ENCODE assay signal across 8 cellular contexts in genomic region chr12:6606331-6607131, GRCh38. TPM values are rescaled to one million over a fixed set of nuclear protein-coding genes. Genes with fewer than 3 reads are reported as not detected.
A peak's percentile ranks its signal among the peaks of the same experiment; 100 is the strongest.
DNase-seq lines count a peak whose midpoint lies in the region; ATAC-seq, FAIRE-seq and TF ChIP-seq lines count a peak whose summit lies in the region.

No MANE protein-coding gene starts in this region.

- ATAC-seq in GM21723 (IDR thresholded peaks at IDR 0.05; ENCODE audit: unreplicated experiment) (no peak), HG02981 (IDR thresholded peaks at IDR 0.05; ENCODE audit: unreplicated experiment) (no peak)

- H3K9me3 ChIP-seq in iPS-15b (ENCODE audit: control insufficient read depth, insufficient read depth, low read length) (no peaks in the 10 kb centered on the region), sigmoid colon (no peaks in the 10 kb centered on the region)

- CTCF ChIA-PET in AG04449 (lab: Yijun Ruan, JAX), result interaction anchor here (0.7 to 1.1 kb wide), 5 partner anchors 10 to 285 kb away, joined by 3 to 6 read pairs (median 3); partner anchors contain the start of gene MLF2

- intact Hi-C loops in sigmoid colon (cut with DNase I), result loop anchor here (2.0 to 5.0 kb wide), 2 partner anchors 39 to 56 kb away; partner anchors contain the start of genes ING4 and NOP2

- TF ChIP-seq CTCF in AG04449 (IDR thresholded peaks at IDR 0.05; ENCODE audit: insufficient read depth, low read length, missing control alignments), result no peak
- TF ChIP-seq CTCF in sigmoid colon (IDR thresholded peaks at IDR 0.05), result no peak

- POLR2A ChIA-PET in AG04449 (lab: Yijun Ruan, JAX), result interaction anchor here (1.1 to 2.2 kb wide), 3 partner anchors 54 to 93 kb away, joined by 3 to 6 read pairs (median 5); partner anchors contain the start of gene ZNF384

- H3K36me3 ChIP-seq in iPS-15b (ENCODE audit: control insufficient read depth, insufficient read depth, low read length) (peaks cover 13% of the 10 kb centered on the region), sigmoid colon (peaks cover 5 to 15% (median 9%) of the 10 kb centered on the region in 4 donors)

- TF ChIP-seq POLR2A in H54 (IDR thresholded peaks at IDR 0.05; ENCODE audit: low read depth, low read length) (no peak), sigmoid colon (IDR thresholded peaks at IDR 0.05) (no peak)

- H3K27me3 ChIP-seq in iPS-15b (ENCODE audit: control insufficient read depth, insufficient read depth, low read length) (no peaks in the 10 kb centered on the region), sigmoid colon (no peaks in the 10 kb centered on the region)

- H3K4me3 ChIP-seq in AG04449 (ENCODE audit: low read depth, low read length), result peak overlapping the region; percentile 74
- peak overlapping the region; percentile 74 for H3K4me3 ChIP-seq in iPS-15b (ENCODE audit: low read depth, low read length)
- H3K4me3 ChIP-seq in sigmoid colon, result peak overlapping the region; percentile 68 to 97 (median 86)

- no peak for DNase-seq in AG04449 (ENCODE audit: low read depth, low spot score)
- DNase-seq in H54 (ENCODE audit: insufficient read length, low spot score), result peak; percentile 40
- peak; percentile 29 to 69 (median 54) for DNase-seq in T-helper 2 cell
- peak; percentile 51 for DNase-seq in astrocyte of the hippocampus (ENCODE audit: low read depth, low spot score)
- peak; percentile 89 for DNase-seq in sigmoid colon

- peaks cover 19% of the 10 kb centered on the region for H3K4me1 ChIP-seq in iPS-15b (ENCODE audit: control insufficient read depth, insufficient read depth, low read length)
- peaks cover 0 to 64% (median 51%) of the 10 kb centered on the region in 4 donors for H3K4me1 ChIP-seq in sigmoid colon

- H3K27ac ChIP-seq in sigmoid colon, result peak overlapping the region; percentile 92 to 100 (median 98)

- no peak for FAIRE-seq in H54 (lab: Jason Lieb, UNC)

- 1 to 2% methylated on average over 70 of the region's 70 CpGs for WGBS in sigmoid colon, 2 donors

- no peak for TF ChIP-seq EP300 in sigmoid colon (IDR thresholded peaks at IDR 0.05)

- peak overlapping the region; percentile 41 for H3K9ac ChIP-seq in iPS-15b (ENCODE audit: low read depth, low read length)

RNA-seq across cellular contexts. Expression of gene CHD4, which starts 0.6 kb away (rescaled TPM):
- total RNA-seq in sigmoid colon, result 100 to 1,000 TPM; 204 to 254 (median 217) TPM
- 100 to 1,000 TPM in 1 of 3 donors, 10 to 100 TPM in 2; 49.2 to 113 (median 53.6) TPM for polyA plus RNA-seq in sigmoid colon

RNA-seq across cellular contexts. Expression of gene LPAR5, which starts 29.2 kb away (rescaled TPM):
- total RNA-seq in sigmoid colon, result 1 to 10 TPM in 2 of 4 donors, under 1 TPM in 2; 0.27 to 1.5 (median 0.67) TPM
- 10 to 100 TPM in 1 of 3 donors, 1 to 10 TPM in 2; 4.2 to 16.5 (median 6.0) TPM for polyA plus RNA-seq in sigmoid colon

RNA-seq across cellular contexts. Expression of gene NOP2, which starts 38.4 kb away (rescaled TPM):
- total RNA-seq in sigmoid colon, result 10 to 100 TPM in 3 of 4 donors, 1 to 10 TPM in 1; 6.1 to 30.1 (median 23.2) TPM
- polyA plus RNA-seq in sigmoid colon, result 10 to 100 TPM in 1 of 3 donors, 1 to 10 TPM in 2; 6.2 to 39.2 (median 7.8) TPM

RNA-seq across cellular contexts. Expression of gene ACRBP, which starts 40.7 kb away (rescaled TPM):
- total RNA-seq in sigmoid colon, result 1 to 10 TPM; 1.2 to 3.9 (median 1.6) TPM
- polyA plus RNA-seq in sigmoid colon, result 1 to 10 TPM in 2 of 3 donors, not detected in 1; 2.3 to 3.1 TPM

RNA-seq across cellular contexts. Expression of gene IFFO1, which starts 50.7 kb away (rescaled TPM):
- 10 to 100 TPM; 15.3 to 34.3 (median 22.7) TPM for total RNA-seq in sigmoid colon
- polyA plus RNA-seq in sigmoid colon, result 10 to 100 TPM in 1 of 3 donors, 1 to 10 TPM in 2; 1.8 to 14.0 (median 4.2) TPM
